ENCODE assay signal across 8 cellular contexts in the genomic region with DNA sequence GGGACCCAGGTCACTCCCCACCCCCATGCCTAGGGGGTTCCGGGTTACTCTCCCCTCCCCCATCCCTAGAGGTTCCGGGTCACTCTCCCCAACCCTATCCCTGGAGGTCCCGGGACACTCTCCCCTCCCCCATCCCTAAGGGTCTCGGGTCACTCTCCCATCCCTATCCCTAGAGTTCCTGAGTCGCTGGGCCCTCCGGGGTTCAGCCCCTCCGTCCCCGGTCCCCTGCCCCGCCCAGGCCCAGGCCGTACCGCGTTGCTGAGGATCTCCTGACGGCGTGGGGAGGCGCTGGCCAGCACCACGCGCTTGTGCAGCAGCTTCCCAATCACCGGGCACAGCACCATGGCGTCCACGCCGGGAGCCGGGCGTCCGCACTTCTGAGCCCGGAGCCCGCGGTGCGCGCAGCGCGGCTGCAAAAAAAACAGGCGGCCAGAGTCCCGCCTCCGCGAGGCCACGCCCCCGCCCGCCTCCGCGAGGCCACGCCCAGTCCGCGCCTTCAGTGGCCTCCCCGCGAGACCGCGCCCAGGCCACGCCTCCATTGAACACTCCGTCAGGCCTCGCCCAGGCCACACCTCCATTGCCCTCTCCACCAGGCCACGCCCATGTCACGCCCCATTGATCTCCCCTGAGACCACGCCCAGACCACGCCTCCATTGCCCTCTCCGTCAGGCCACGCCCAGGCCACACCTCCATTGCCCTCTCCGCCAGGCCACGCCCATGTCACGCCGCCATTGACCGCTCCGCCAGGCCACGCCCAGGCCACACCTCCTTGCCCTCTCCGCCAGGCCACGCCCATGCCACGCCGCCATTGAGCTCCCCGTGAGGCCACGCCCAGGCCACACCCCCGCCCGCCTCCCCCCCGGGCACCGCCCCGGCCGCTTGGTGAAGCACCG. TPM values are rescaled to one million over a fixed set of nuclear protein-coding genes. Genes with fewer than 3 reads are reported as not detected.
DNase-seq lines count a peak whose midpoint lies in the region; ATAC-seq and TF ChIP-seq lines count a peak whose summit lies in the region.

A gene with protein sequence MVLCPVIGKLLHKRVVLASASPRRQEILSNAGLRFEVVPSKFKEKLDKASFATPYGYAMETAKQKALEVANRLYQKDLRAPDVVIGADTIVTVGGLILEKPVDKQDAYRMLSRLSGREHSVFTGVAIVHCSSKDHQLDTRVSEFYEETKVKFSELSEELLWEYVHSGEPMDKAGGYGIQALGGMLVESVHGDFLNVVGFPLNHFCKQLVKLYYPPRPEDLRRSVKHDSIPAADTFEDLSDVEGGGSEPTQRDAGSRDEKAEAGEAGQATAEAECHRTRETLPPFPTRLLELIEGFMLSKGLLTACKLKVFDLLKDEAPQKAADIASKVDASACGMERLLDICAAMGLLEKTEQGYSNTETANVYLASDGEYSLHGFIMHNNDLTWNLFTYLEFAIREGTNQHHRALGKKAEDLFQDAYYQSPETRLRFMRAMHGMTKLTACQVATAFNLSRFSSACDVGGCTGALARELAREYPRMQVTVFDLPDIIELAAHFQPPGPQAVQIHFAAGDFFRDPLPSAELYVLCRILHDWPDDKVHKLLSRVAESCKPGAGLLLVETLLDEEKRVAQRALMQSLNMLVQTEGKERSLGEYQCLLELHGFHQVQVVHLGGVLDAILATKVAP (minus strand): TSS at position 413 of the 893 bp plus-strand sequence. CDS start 69 bp downstream, at position 344.

- TF ChIP-seq POLR2A in GM10847 (IDR thresholded peaks at IDR 0.05; ENCODE audit: extremely low read depth, insufficient read length) (peak; percentile 96), Peyer's patch (IDR thresholded peaks at IDR 0.05) (peak; percentile 66 to 75)

- H3K9me3 ChIP-seq in Peyer's patch (no peaks in the 10 kb centered on the region), heart right ventricle (no peaks in the 10 kb centered on the region)

- H3K4me3 ChIP-seq in Peyer's patch (peak within 1 kb of the TSS; percentile 75 to 98 (median 89)), heart right ventricle (peak within 1 kb of the TSS; percentile 71 to 98 (median 88))

- TF ChIP-seq CTCF in Peyer's patch (IDR thresholded peaks at IDR 0.05) = no peak
- no peak for TF ChIP-seq CTCF in heart right ventricle (IDR thresholded peaks at IDR 0.05)

- DNase-seq in Peyer's patch (peak; percentile 100), heart right ventricle (peak; percentile 100), putamen (ENCODE audit: low spot score) (peak; percentile 100), NOMO-1 (lab: John Stamatoyannopoulos, UW; ENCODE audit: unreplicated experiment in 2 of 2) (no peak), AML-193 (lab: John Stamatoyannopoulos, UW) (no peak)
- DNase-seq in activated naive CD8-positive, alpha-beta T cell treated with anti-CD3 and anti-CD28 coated beads, Interleukin-2, amount 50 U/mL, for 16 hours (ENCODE audit: low read depth, low spot score) = peak; percentile 100

- intact Hi-C loops in heart right ventricle (cut with DNase I) = loop anchor here in 8 of 10 donors (2.0 to 10.0 kb wide), 7 partner anchors 60 to 1362 kb away; a partner anchor contains a TSS

- peak within 1 kb of the TSS; percentile 93 to 98 (median 96) for H3K27ac ChIP-seq in Peyer's patch
- H3K27ac ChIP-seq in heart right ventricle = peak within 1 kb of the TSS; percentile 73 to 89 (median 86)

- peak; percentile 71 for ATAC-seq in HG02623 (IDR thresholded peaks at IDR 0.05; ENCODE audit: unreplicated experiment)
- ATAC-seq in heart right ventricle = peak; percentile 93 to 96 (median 94)

- H3K4me1 ChIP-seq in Peyer's patch (peaks cover 0 to 17% (median 6%) of the 10 kb centered on the region in 4 donors), heart right ventricle (peaks cover 5 to 24% (median 12%) of the 10 kb centered on the region in 9 donors)

- H3K36me3 ChIP-seq in Peyer's patch = no peaks in the 10 kb centered on the region
- H3K36me3 ChIP-seq in heart right ventricle = no peaks in the 10 kb centered on the region

- no peaks in the 10 kb centered on the region for H3K27me3 ChIP-seq in Peyer's patch
- H3K27me3 ChIP-seq in heart right ventricle = no peaks in the 10 kb centered on the region

- WGBS in heart right ventricle, 2 donors = 0% methylated on average over 61 to 76 of the region's 76 CpGs

RNA-seq across cellular contexts. Expression of the gene that starts here (rescaled TPM):
- total RNA-seq in Peyer's patch (10 to 100 TPM in 3 of 4 donors, 1 to 10 TPM in 1; 9.5 to 23.9 (median 15.1) TPM), heart right ventricle (10 to 100 TPM; 23.3 to 50.6 (median 38.3) TPM)
- 10 to 100 TPM; 16.6 to 40.7 TPM for polyA plus RNA-seq in heart right ventricle

Comparison
In these comparisons a context has a peak if more than half of its experiments do, and no peak if none do; other contexts are left out.
1. DNase-seq: peak in Peyer's patch (3 of 3), activated naive CD8-positive, alpha-beta T cell treated with anti-CD3 and anti-CD28 coated beads, Interleukin-2, amount 50 U/mL, for 16 hours (single experiment), heart right ventricle (2 of 2) and putamen (single experiment); none in NOMO-1 (0 of 2) and AML-193 (0 of 2).